ENCODE assay signal across 8 cellular contexts in genomic region chrX:18354369-18355329, GRCh38. TPM values are rescaled to one million over a fixed set of nuclear protein-coding genes. Genes with fewer than 3 reads are reported as not detected.
DNase-seq lines count a peak whose midpoint lies in the region; ATAC-seq and TF ChIP-seq lines count a peak whose summit lies in the region.

TSS of gene SCML2 (minus strand) at chrX:18354688. CDS start at chrX:18334071, 20,617 bp downstream.

- H3K27ac ChIP-seq in skeletal muscle tissue (ENCODE audit: low read depth, low read length): no peak within 1 kb of the TSS

- H3K9me3 ChIP-seq in BE2C (no peaks in the 10 kb centered on the region), skeletal muscle tissue (ENCODE audit: control insufficient read depth in 3 of 3, low read length in 3 of 3) (no peaks in the 10 kb centered on the region)

- H3K36me3 ChIP-seq in BE2C (no peaks in the 10 kb centered on the region), skeletal muscle tissue (ENCODE audit: control insufficient read depth in 3 of 3, insufficient read depth in 3 of 3, low read length in 3 of 3) (no peaks in the 10 kb centered on the region)

- H3K4me1 ChIP-seq in BE2C: no peaks in the 10 kb centered on the region
- peaks cover 0 to 3% (median 0%) of the 10 kb centered on the region in 3 donors for H3K4me1 ChIP-seq in skeletal muscle tissue (ENCODE audit: control insufficient read depth in 3 of 3, insufficient read depth in 3 of 3, low read length in 3 of 3)

- TF ChIP-seq POLR2A in GM18505 (IDR thresholded peaks at IDR 0.05; ENCODE audit: borderline replicate concordance, extremely low read depth, insufficient read depth, insufficient read length): no peak

- DNase-seq in BE2C (peak; percentile 58), HT1080 (ENCODE audit: low read depth) (peak; percentile 20), T-helper 2 cell (peak in 4 of 5 experiments; percentile 5 to 32 (median 8)), T47D (ENCODE audit: low read depth in 1 of 2, low spot score in 1 of 2) (peak; percentile 31 to 55), iPS-NIHi11 (ENCODE audit: low spot score) (peak; percentile 60), cerebellar nuclear complex (lab: John Stamatoyannopoulos, UW) (no peak)

- no peak for ATAC-seq in GM18505 (IDR thresholded peaks at IDR 0.05; ENCODE audit: unreplicated experiment)

- in situ Hi-C loops in T47D (cut with HindIII; ENCODE audit: low pct_unique_long_range_greater_than_20kb, low sequenced_read_pairs): no loop called here

- TF ChIP-seq CTCF in BE2C (IDR thresholded peaks at IDR 0.05; ENCODE audit: low read depth, low read length): no peak

- no peaks in the 10 kb centered on the region for H3K27me3 ChIP-seq in BE2C
- peaks cover 0 to 3% (median 0%) of the 10 kb centered on the region in 3 donors for H3K27me3 ChIP-seq in skeletal muscle tissue (ENCODE audit: control insufficient read depth in 3 of 3, insufficient read depth in 3 of 3, low read length in 3 of 3)

- peak within 1 kb of the TSS in 1 of 3 donors; percentile 50 for H3K9ac ChIP-seq in skeletal muscle tissue (ENCODE audit: low read depth in 1 of 3, low read length in 3 of 3)

- H3K4me3 ChIP-seq in BE2C (ENCODE audit: low read depth, low read length): peak within 1 kb of the TSS; percentile 61
- H3K4me3 ChIP-seq in skeletal muscle tissue (ENCODE audit: low read length in 3 of 3): peak within 1 kb of the TSS; percentile 63 to 67 (median 65)

RNA-seq across cellular contexts. Expression of gene SCML2, which starts in this region (rescaled TPM):
- 7.8 TPM for polyA plus RNA-seq in BE2C (2012; ENCODE audit: insufficient read depth, insufficient read length, low read depth)
- 5.9 TPM in 2 replicates for total RNA-seq in HT1080 (2014; rRNA removed; shearing (Covaris generic))
- 5.7 and 6.4 TPM in 2 replicates for polyA plus RNA-seq in HT1080 (2015; cell fraction: cytosol; rRNA removed)
- polyA plus RNA-seq in HT1080 (2015; cell fraction: nucleus; rRNA removed): 11.5 and 15.2 TPM in 2 replicates
- 7.3 TPM for total RNA-seq in skeletal muscle tissue

Comparison
In these comparisons a context has a peak if more than half of its experiments do, and no peak if none do; other contexts are left out.
1. DNase-seq: peak in BE2C (single experiment), HT1080 (single experiment), T-helper 2 cell (4 of 5), T47D (2 of 2) and iPS-NIHi11 (single experiment); none in cerebellar nuclear complex (0 of 2).